Comparison of ENCODE assay signal across 29 cellular contexts in genomic region chr7:12440229-12440628, GRCh38. TPM values are rescaled to one million over a fixed set of nuclear protein-coding genes. Genes with fewer than 3 reads are reported as not detected.
"Had no signal": no experiment of that assay in that cellular context is flagged by ENCODE, and none has a peak within 500 bp of the region (broad histone marks: within the 10 kb centered on the region; RNA-seq: fewer than 3 reads in every experiment).

No MANE protein-coding gene starts in this region.

- H3K27me3 ChIP-seq: colonic mucosa, esophagus muscularis mucosa, esophagus squamous epithelium, foreskin keratinocyte, gastrocnemius medialis, gastroesophageal sphincter, heart left ventricle, heart right ventricle had no signal

- DNase-seq: colonic mucosa; cortex of kidney; dermis blood vessel endothelial cell; dorsolateral prefrontal cortex; effector CD4-positive, alpha-beta T cell; effector CD8-positive, alpha-beta T cell; effector memory CD4-positive, alpha-beta T cell; effector memory CD8-positive, alpha-beta T cell; endodermal cell; erythroblast; esophagus squamous epithelium; foreskin fibroblast; foreskin keratinocyte; foreskin melanocyte; gastrocnemius medialis; glutamatergic neuron; head of caudate nucleus; heart left ventricle; heart right ventricle had no signal

- H3K27me3 Mint-ChIP-seq: dendritic cell treated with granulocyte-macrophage colony-stimulating factor and Interleukin-4, amounts not matched to agents 40 ng/mL and 50 ng/mL, for 4 days had no signal

- H3K4me1 ChIP-seq: colonic mucosa, esophagus muscularis mucosa, esophagus squamous epithelium, foreskin keratinocyte, gastrocnemius medialis, gastroesophageal sphincter, heart left ventricle, heart right ventricle had no signal

- H3K9me3 Mint-ChIP-seq: dendritic cell treated with granulocyte-macrophage colony-stimulating factor and Interleukin-4, amounts not matched to agents 40 ng/mL and 50 ng/mL, for 4 days; effector memory CD8-positive, alpha-beta T cell had no signal

- FAIRE-seq: colon, endometrium, endothelial cell of umbilical vein, frontal cortex had no signal

- H3K4me3 Mint-ChIP-seq: dendritic cell treated with granulocyte-macrophage colony-stimulating factor and Interleukin-4, amounts not matched to agents 40 ng/mL and 50 ng/mL, for 4 days; effector memory CD8-positive, alpha-beta T cell; endodermal cell had no signal

- H3K27ac ChIP-seq: colonic mucosa, coronary artery, dorsolateral prefrontal cortex, epithelial cell of prostate, esophagus muscularis mucosa, esophagus squamous epithelium, foreskin keratinocyte, gastrocnemius medialis, gastroesophageal sphincter, heart left ventricle, heart right ventricle had no signal

- ATAC-seq: effector memory CD8-positive, alpha-beta T cell; esophagus mucosa; foreskin keratinocyte; gastrocnemius medialis; gastroesophageal sphincter; heart left ventricle; heart right ventricle had no signal

- H3K9me3 ChIP-seq: colonic mucosa, esophagus muscularis mucosa, esophagus squamous epithelium, gastrocnemius medialis, gastroesophageal sphincter, heart left ventricle, heart right ventricle had no signal

- H3K36me3 ChIP-seq: colonic mucosa, esophagus muscularis mucosa, esophagus squamous epithelium, gastrocnemius medialis, gastroesophageal sphincter, heart left ventricle, heart right ventricle had no signal

- H3K4me3 ChIP-seq: colonic mucosa, coronary artery, dorsolateral prefrontal cortex, esophagus muscularis mucosa, esophagus squamous epithelium, gastrocnemius medialis, gastroesophageal sphincter, heart left ventricle, heart right ventricle had no signal

- H3K27ac Mint-ChIP-seq: dendritic cell treated with granulocyte-macrophage colony-stimulating factor and Interleukin-4, amounts not matched to agents 40 ng/mL and 50 ng/mL, for 4 days; effector memory CD8-positive, alpha-beta T cell; endodermal cell had no signal

RNA-seq across cellular contexts. Expression of gene VWDE, which starts 36.6 kb away (rescaled TPM):
- total RNA-seq: dermis blood vessel endothelial cell, esophagus muscularis mucosa, gastrocnemius medialis had no signal
- polyA plus RNA-seq: heart left ventricle, heart right ventricle had no signal
